Comparison of ENCODE assay signal across 8 cellular contexts in the genomic region with DNA sequence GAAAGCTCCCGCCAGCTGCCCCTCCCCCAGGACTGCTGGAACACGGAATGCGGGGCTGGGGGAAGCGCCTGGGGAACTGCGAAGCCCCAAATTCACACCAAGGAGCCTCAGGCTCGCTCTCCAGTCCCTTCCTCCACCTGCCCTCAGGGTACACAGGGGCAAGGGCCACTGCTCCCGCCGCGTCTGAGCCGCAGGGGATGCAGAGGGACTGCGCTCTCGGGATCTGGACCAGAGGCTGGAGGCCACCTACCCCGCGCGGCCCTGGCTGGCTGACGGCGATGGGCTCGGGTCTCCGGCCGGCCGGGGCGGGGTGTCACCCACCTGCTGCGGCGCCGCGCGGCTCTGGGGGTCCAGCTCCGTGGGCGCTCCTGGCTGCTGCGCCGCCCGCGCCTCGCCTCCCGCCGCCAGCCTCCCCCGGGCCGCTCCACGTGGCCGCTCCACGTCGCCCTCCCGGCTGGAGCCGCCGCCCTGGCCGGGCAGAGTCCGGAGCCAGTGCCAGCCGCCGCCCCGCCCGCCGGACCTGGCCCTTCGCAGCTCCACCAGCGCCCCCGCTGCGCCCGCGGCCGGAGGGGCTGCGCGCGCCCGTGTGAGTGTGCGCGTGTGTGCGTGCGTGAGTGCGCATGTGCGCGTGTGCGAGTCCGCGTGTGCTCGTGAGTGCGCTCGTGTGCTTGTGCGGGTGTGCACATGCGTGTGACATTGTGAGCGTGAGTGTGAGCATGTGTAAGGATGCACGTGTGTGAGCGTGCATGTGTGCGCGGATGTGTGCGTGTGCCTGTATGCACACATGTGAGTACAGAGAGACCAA. TPM values are rescaled to one million over a fixed set of nuclear protein-coding genes. Genes with fewer than 3 reads are reported as not detected.
DNase-seq lines count a peak whose midpoint lies in the region; ATAC-seq, FAIRE-seq and TF ChIP-seq lines count a peak whose summit lies in the region.

A gene with protein sequence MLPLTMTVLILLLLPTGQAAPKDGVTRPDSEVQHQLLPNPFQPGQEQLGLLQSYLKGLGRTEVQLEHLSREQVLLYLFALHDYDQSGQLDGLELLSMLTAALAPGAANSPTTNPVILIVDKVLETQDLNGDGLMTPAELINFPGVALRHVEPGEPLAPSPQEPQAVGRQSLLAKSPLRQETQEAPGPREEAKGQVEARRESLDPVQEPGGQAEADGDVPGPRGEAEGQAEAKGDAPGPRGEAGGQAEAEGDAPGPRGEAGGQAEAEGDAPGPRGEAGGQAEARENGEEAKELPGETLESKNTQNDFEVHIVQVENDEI (minus strand): TSS at position 604 of the 805 bp plus-strand sequence. CDS start 14,762 bp downstream, outside the sequence.

- DNase-seq in BJ (ENCODE audit: low read depth) (no peak), HK-2 (ENCODE audit: unreplicated experiment) (peak; percentile 30), small intestine (peak; percentile 54), superior temporal gyrus (ENCODE audit: extremely low spot score) (no peak), medulla oblongata (ENCODE audit: extremely low spot score) (no peak)

- H3K4me3 ChIP-seq in BJ (ENCODE audit: low read depth, low read length) (peak within 1 kb of the TSS; percentile 46), iPS-15b (ENCODE audit: low read depth, low read length) (peak within 1 kb of the TSS; percentile 67), small intestine (ENCODE audit: low read depth in 1 of 2, low read length in 2 of 2) (peak within 1 kb of the TSS in 1 of 2 donors; percentile 42)

- H3K4me1 Mint-ChIP-seq in activated naive CD4-positive, alpha-beta T cell treated with anti-CD3 and anti-CD28 coated beads, Interleukin-2, amount 50 U/mL, for 24 hours: peaks cover 16% of the 10 kb centered on the region

- POLR2A ChIA-PET in BJ (lab: Charles Lee): no interaction called here

- H3K27ac ChIP-seq in small intestine (ENCODE audit: low read depth in 1 of 2, low read length in 1 of 2): no peak within 1 kb of the TSS

- 4 to 6% (median 4%) methylated on average over 49 to 84 of the region's 84 CpGs for WGBS in small intestine, 3 donors

- peaks cover 22% of the 10 kb centered on the region for H3K27me3 ChIP-seq in BJ (ENCODE audit: control insufficient read depth, insufficient read depth, low read length)
- H3K27me3 ChIP-seq in iPS-15b (ENCODE audit: control insufficient read depth, insufficient read depth, low read length): peaks cover 62% of the 10 kb centered on the region
- peaks cover 0 to 6% of the 10 kb centered on the region in 2 donors for H3K27me3 ChIP-seq in small intestine (ENCODE audit: control insufficient read depth in 2 of 2, insufficient read depth in 2 of 2, low read length in 2 of 2)

- H3K4me3 Mint-ChIP-seq in activated naive CD4-positive, alpha-beta T cell treated with anti-CD3 and anti-CD28 coated beads, Interleukin-2, amount 50 U/mL, for 24 hours: peak within 1 kb of the TSS; percentile 85

- no peak within 1 kb of the TSS for H3K9ac ChIP-seq in iPS-15b (ENCODE audit: low read depth, low read length)

- FAIRE-seq in small intestine (lab: Jason Lieb, UNC): no peak

- H3K36me3 Mint-ChIP-seq in activated naive CD4-positive, alpha-beta T cell treated with anti-CD3 and anti-CD28 coated beads, Interleukin-2, amount 50 U/mL, for 24 hours: no peaks in the 10 kb centered on the region

- CTCF ChIA-PET in BJ (lab: Yijun Ruan, JAX): interaction anchor here (0.5 to 1.3 kb wide), 2 partner anchors 73 to 165 kb away, joined by 3 to 5 read pairs; no protein-coding TSS in a partner anchor

- H3K9me3 ChIP-seq in iPS-15b (ENCODE audit: control insufficient read depth, insufficient read depth, low read length): no peaks in the 10 kb centered on the region
- H3K9me3 ChIP-seq in small intestine (ENCODE audit: control insufficient read depth, low read depth): no peaks in the 10 kb centered on the region

- H3K4me1 ChIP-seq in iPS-15b (ENCODE audit: control insufficient read depth, insufficient read depth, low read length) (no peaks in the 10 kb centered on the region), small intestine (ENCODE audit: control insufficient read depth in 2 of 2, insufficient read depth in 1 of 2, low read depth in 1 of 2, low read length in 1 of 2) (no peaks in the 10 kb centered on the region)

- ATAC-seq in HG03095 (IDR thresholded peaks at IDR 0.05; ENCODE audit: unreplicated experiment): no peak

- H3K27ac Mint-ChIP-seq in activated naive CD4-positive, alpha-beta T cell treated with anti-CD3 and anti-CD28 coated beads, Interleukin-2, amount 50 U/mL, for 24 hours: no peak within 1 kb of the TSS

- peaks cover 16% of the 10 kb centered on the region for H3K27me3 Mint-ChIP-seq in activated naive CD4-positive, alpha-beta T cell treated with anti-CD3 and anti-CD28 coated beads, Interleukin-2, amount 50 U/mL, for 24 hours

- H3K9me3 Mint-ChIP-seq in activated naive CD4-positive, alpha-beta T cell treated with anti-CD3 and anti-CD28 coated beads, Interleukin-2, amount 50 U/mL, for 24 hours: no peaks in the 10 kb centered on the region

- no peaks in the 10 kb centered on the region for H3K36me3 ChIP-seq in BJ (ENCODE audit: control insufficient read depth, insufficient read depth, low read length)
- no peaks in the 10 kb centered on the region for H3K36me3 ChIP-seq in iPS-15b (ENCODE audit: control insufficient read depth, insufficient read depth, low read length)
- no peaks in the 10 kb centered on the region for H3K36me3 ChIP-seq in small intestine (ENCODE audit: control insufficient read depth in 2 of 2, insufficient read depth in 2 of 2, low read length in 2 of 2)

- TF ChIP-seq CTCF in BJ (IDR thresholded peaks at IDR 0.05; ENCODE audit: insufficient read depth, low read depth, low read length): no peak

RNA-seq across cellular contexts. Expression of the gene that starts here (rescaled TPM):
- polyA plus RNA-seq in BJ (2011; rRNA removed) (4.8 and 6.9 TPM in 2 replicates), small intestine (1 to 10 TPM; 3.8 to 5.2 (median 3.8) TPM)
- polyA minus RNA-seq in BJ (2011; rRNA and poly(A)+ RNA removed): 2.6 and 2.7 TPM in 2 replicates

Comparison
In these comparisons a context has a peak if more than half of its experiments do, and no peak if none do; other contexts are left out.
1. DNase-seq: peak in HK-2 (single experiment) and small intestine (single experiment); none in BJ (single experiment), superior temporal gyrus (single experiment) and medulla oblongata (single experiment).